ENCODE assay signal across 19 cellular contexts in genomic region chr3:12409625-12410596, GRCh38.
DNase-seq lines count a peak whose midpoint lies in the region; ATAC-seq and TF ChIP-seq lines count a peak whose summit lies in the region.
"Had no signal": no experiment of that assay in that cellular context is flagged by ENCODE, and none has a peak within 500 bp of the region (broad histone marks: within the 10 kb centered on the region; RNA-seq: fewer than 3 reads in every experiment).

No MANE protein-coding gene starts in this region.

- H3K36me3 ChIP-seq in Caco-2 (ENCODE audit: control insufficient read depth, insufficient read depth, low read length): no peaks in the 10 kb centered on the region
- H3K36me3 ChIP-seq in prostate gland: no peaks in the 10 kb centered on the region
- no peaks in the 10 kb centered on the region for H3K36me3 ChIP-seq in vagina
- H3K36me3 ChIP-seq: BLaER1 had no signal

- peaks cover 11% of the 10 kb centered on the region for H3K36me3 Mint-ChIP-seq in Caco-2 (ENCODE audit: insufficient read depth, unreplicated experiment)
- H3K36me3 Mint-ChIP-seq: CD8-positive, alpha-beta memory T cell had no signal

- no peaks in the 10 kb centered on the region for H3K9me3 ChIP-seq in Caco-2
- no peaks in the 10 kb centered on the region for H3K9me3 ChIP-seq in prostate gland
- no peaks in the 10 kb centered on the region for H3K9me3 ChIP-seq in vagina
- H3K9me3 ChIP-seq: BLaER1 had no signal

- no peak overlapping the region for H3K4me3 Mint-ChIP-seq in Caco-2 (ENCODE audit: unreplicated experiment)
- H3K4me3 Mint-ChIP-seq: CD8-positive, alpha-beta memory T cell had no signal

- no peak for TF ChIP-seq POLR2A in prostate gland (IDR thresholded peaks at IDR 0.05)
- TF ChIP-seq POLR2A in vagina (IDR thresholded peaks at IDR 0.05): no peak

- H3K27me3 ChIP-seq in Caco-2 (replicated peaks; ENCODE audit: control insufficient read depth, insufficient read depth, low read length) (no peaks in the 10 kb centered on the region), prostate gland (replicated peaks; ENCODE audit: insufficient read depth) (no peaks in the 10 kb centered on the region), vagina (no peaks in the 10 kb centered on the region)
- H3K27me3 ChIP-seq: BLaER1 had no signal

- H3K9me3 Mint-ChIP-seq in Caco-2 (ENCODE audit: unreplicated experiment): no peaks in the 10 kb centered on the region
- H3K9me3 Mint-ChIP-seq: CD8-positive, alpha-beta memory T cell had no signal

- CTCF ChIA-PET in Caco-2 (lab: Charles Lee): no interaction called here

- POLR2A ChIA-PET in Caco-2 (lab: Charles Lee): no interaction called here

- TF ChIP-seq CTCF in Caco-2 (IDR thresholded peaks at IDR 0.05; ENCODE audit: insufficient read depth in 1 of 2, low read depth in 1 of 2, low read length in 1 of 2, severe bottlenecking in 1 of 2, unreplicated experiment in 1 of 2) (no peak), VCaP (conservative IDR thresholded peaks at IDR 0.05) (no peak), prostate gland (IDR thresholded peaks at IDR 0.05) (no peak), vagina (IDR thresholded peaks at IDR 0.05) (no peak)

- H3K27ac ChIP-seq in VCaP (peak overlapping the region; percentile 59), prostate gland (peak overlapping the region in 1 of 2 donors; percentile 36), vagina (no peak overlapping the region)
- H3K27ac ChIP-seq: BLaER1, GM23248 had no signal

- H3K4me1 ChIP-seq in Caco-2 (peaks cover 45% of the 10 kb centered on the region), prostate gland (replicated peaks) (peaks cover 3% of the 10 kb centered on the region), vagina (no peaks in the 10 kb centered on the region)
- H3K4me1 ChIP-seq: BLaER1 had no signal

- H3K4me1 Mint-ChIP-seq in Caco-2 (ENCODE audit: low read depth, unreplicated experiment): peaks cover 23% of the 10 kb centered on the region

- ATAC-seq in left lobe of liver: peak; percentile 65
- no peak for ATAC-seq in GM19351 (IDR thresholded peaks at IDR 0.05; ENCODE audit: unreplicated experiment)
- ATAC-seq: GM12878 had no signal

- intact Hi-C loops in Caco-2 (cut with micrococcal nuclease; ENCODE audit: unreplicated experiment): loop anchor here (5.0 to 10.0 kb wide), 2 partner anchors 78 to 125 kb away; partner anchors contain the start of gene PPARG
- intact Hi-C loops in prostate gland (cut with DNase I): no loop called here
- intact Hi-C loops in vagina (cut with DNase I): no loop called here

- peak overlapping the region; percentile 34 for H3K27ac Mint-ChIP-seq in Caco-2 (ENCODE audit: unreplicated experiment)
- H3K27ac Mint-ChIP-seq: CD8-positive, alpha-beta memory T cell had no signal

- no peaks in the 10 kb centered on the region for H3K27me3 Mint-ChIP-seq in Caco-2 (ENCODE audit: insufficient read depth, unreplicated experiment)

- DNase-seq in Caco-2 (no peak), left lobe of liver (ENCODE audit: low spot score) (peak; percentile 84), prostate gland (ENCODE audit: low spot score) (peak; percentile 56), NCI-H446 treated with DMSO at 0.1 percent for 48 hours (lab: John Stamatoyannopoulos, UW) (no peak), vagina (ENCODE audit: extremely low spot score in 2 of 2) (no peak), NCI-H226 (no peak)
- DNase-seq: CD8-positive, alpha-beta memory T cell; GDM1; GM23248; HCEC 1CT; NCI-H1092; NCI-H146; NCI-H524 treated with DMSO at 0.1 percent for 48 hours; RPMI8226; SIG-M5 had no signal

- H3K4me3 ChIP-seq in Caco-2 (ENCODE audit: low read depth, low read length) (no peak overlapping the region), prostate gland (no peak overlapping the region), vagina (no peak overlapping the region)
- H3K4me3 ChIP-seq: BLaER1, GM12878, GM23248 had no signal

- no TSS peak for BruUV-seq in Caco-2 (replicated peaks; lab: Mats Ljungman, UMichigan)

- 66% methylated on average over 11 of the region's 11 CpGs for WGBS in prostate gland

Comparison
In these comparisons a context has a peak if more than half of its experiments do, and no peak if none do; other contexts are left out.
1. DNase-seq: peak in left lobe of liver (single experiment) and prostate gland (single experiment); none in Caco-2 (0 of 2), NCI-H446 treated with DMSO at 0.1 percent for 48 hours (single experiment), vagina (0 of 2) and NCI-H226 (single experiment).